In genomic region chr2:165055081-165055879, GRCh38 we compare ENCODE assay signal across 12 cellular contexts.
A peak's percentile ranks its signal among the peaks of the same experiment; 100 is the strongest.
DNase-seq lines count a peak whose midpoint lies in the region; ATAC-seq, FAIRE-seq and TF ChIP-seq lines count a peak whose summit lies in the region.
"Had no signal": no experiment of that assay in that cellular context is flagged by ENCODE, and none has a peak within 500 bp of the region (broad histone marks: within the 10 kb centered on the region; RNA-seq: fewer than 3 reads in every experiment).

No MANE protein-coding gene starts in this region.

- H3K9me3 Mint-ChIP-seq in stimulated activated naive B cell treated with anti-CD40 and anti-IgM and Interleukin-4, amounts not matched to agents 10 μg/mL and 1 μg/mL and 100 μg/mL, for 72 hours = no peaks in the 10 kb centered on the region
- H3K9me3 Mint-ChIP-seq: CD4-positive, alpha-beta T cell had no signal

- H3K27me3 Mint-ChIP-seq in stimulated activated naive B cell treated with anti-CD40 and anti-IgM and Interleukin-4, amounts not matched to agents 10 μg/mL and 1 μg/mL and 100 μg/mL, for 72 hours = no peaks in the 10 kb centered on the region
- H3K27me3 Mint-ChIP-seq: CD4-positive, alpha-beta T cell had no signal

- H3K27me3 ChIP-seq in lower lobe of right lung (ENCODE audit: low read depth) = no peaks in the 10 kb centered on the region
- H3K27me3 ChIP-seq: suprapubic skin had no signal

- DNase-seq in D721Med (ENCODE audit: insufficient read length, low spot score) (no peak), NCI-H1417 treated with DMSO at 0.1 percent for 48 hours (lab: John Stamatoyannopoulos, UW) (peak; percentile 10), astrocyte of the spinal cord (ENCODE audit: low read depth, low spot score) (peak; percentile 15), lower lobe of right lung (no peak), NCI-H2081 treated with DMSO at 0.1 percent for 48 hours (lab: John Stamatoyannopoulos, UW) (no peak)
- DNase-seq in stimulated activated naive B cell treated with anti-CD40 and anti-IgM and Interleukin-4, amounts not matched to agents 10 μg/mL and 1 μg/mL and 100 μg/mL, for 72 hours = no peak
- DNase-seq in activated CD4-positive, alpha-beta T cell treated with anti-CD3 and anti-CD28 coated beads, Interleukin-2, amount 50 U/mL, for 4 hours = no peak
- DNase-seq: CD4-positive, alpha-beta T cell had no signal

- peak; percentile 52 to 54 for ATAC-seq in lower lobe of right lung
- no peak for ATAC-seq in stimulated activated naive B cell treated with anti-CD40 and anti-IgM and Interleukin-4, amounts not matched to agents 10 μg/mL and 1 μg/mL and 100 μg/mL, for 72 hours (replicated peaks)
- no peak for ATAC-seq in HG03280 (IDR thresholded peaks at IDR 0.05; ENCODE audit: unreplicated experiment)

- H3K36me3 Mint-ChIP-seq in stimulated activated naive B cell treated with anti-CD40 and anti-IgM and Interleukin-4, amounts not matched to agents 10 μg/mL and 1 μg/mL and 100 μg/mL, for 72 hours = no peaks in the 10 kb centered on the region

- no peak overlapping the region for H3K27ac Mint-ChIP-seq in stimulated activated naive B cell treated with anti-CD40 and anti-IgM and Interleukin-4, amounts not matched to agents 10 μg/mL and 1 μg/mL and 100 μg/mL, for 72 hours
- H3K27ac Mint-ChIP-seq: CD4-positive, alpha-beta T cell had no signal

- in situ Hi-C loops in astrocyte of the spinal cord (cut with HindIII; ENCODE audit: low sequenced_read_pairs) = no loop called here

- H3K27ac ChIP-seq in lower lobe of right lung = no peak overlapping the region
- H3K27ac ChIP-seq: epithelial cell of prostate, suprapubic skin had no signal

- H3K4me3 ChIP-seq in astrocyte of the spinal cord (ENCODE audit: low read depth, low read length) = no peak overlapping the region
- no peak overlapping the region for H3K4me3 ChIP-seq in lower lobe of right lung
- H3K4me3 ChIP-seq: suprapubic skin had no signal

- H3K9me3 ChIP-seq in lower lobe of right lung = no peaks in the 10 kb centered on the region
- H3K9me3 ChIP-seq: suprapubic skin had no signal

- peak; percentile 83 for FAIRE-seq in D721Med (lab: Jason Lieb, UNC)
- FAIRE-seq: H54 had no signal

- intact Hi-C loops in lower lobe of right lung (cut with DNase I) = no loop called here

- H3K4me1 Mint-ChIP-seq in stimulated activated naive B cell treated with anti-CD40 and anti-IgM and Interleukin-4, amounts not matched to agents 10 μg/mL and 1 μg/mL and 100 μg/mL, for 72 hours = no peaks in the 10 kb centered on the region

- H3K4me1 ChIP-seq in lower lobe of right lung = no peaks in the 10 kb centered on the region
- H3K4me1 ChIP-seq: suprapubic skin had no signal

- TF ChIP-seq CTCF in D721Med (IDR thresholded peaks at IDR 0.05; ENCODE audit: insufficient read depth, missing control alignments) = no peak
- no peak for TF ChIP-seq CTCF in astrocyte of the spinal cord (IDR thresholded peaks at IDR 0.05; ENCODE audit: low read depth, low read length)
- no peak for TF ChIP-seq CTCF in lower lobe of right lung (IDR thresholded peaks at IDR 0.05)

- H3K36me3 ChIP-seq in lower lobe of right lung = no peaks in the 10 kb centered on the region
- H3K36me3 ChIP-seq: suprapubic skin had no signal

- no peak overlapping the region for H3K4me3 Mint-ChIP-seq in stimulated activated naive B cell treated with anti-CD40 and anti-IgM and Interleukin-4, amounts not matched to agents 10 μg/mL and 1 μg/mL and 100 μg/mL, for 72 hours
- H3K4me3 Mint-ChIP-seq: CD4-positive, alpha-beta T cell had no signal

Comparison
In these comparisons a context has a peak if more than half of its experiments do, and no peak if none do; other contexts are left out.
1. DNase-seq: peak in NCI-H1417 treated with DMSO at 0.1 percent for 48 hours (single experiment) and astrocyte of the spinal cord (single experiment); none in D721Med (single experiment), lower lobe of right lung (single experiment), stimulated activated naive B cell treated with anti-CD40 and anti-IgM and Interleukin-4, amounts not matched to agents 10 μg/mL and 1 μg/mL and 100 μg/mL, for 72 hours (single experiment), NCI-H2081 treated with DMSO at 0.1 percent for 48 hours (single experiment) and activated CD4-positive, alpha-beta T cell treated with anti-CD3 and anti-CD28 coated beads, Interleukin-2, amount 50 U/mL, for 4 hours (0 of 2).
2. ATAC-seq: peak in lower lobe of right lung (2 of 2); none in stimulated activated naive B cell treated with anti-CD40 and anti-IgM and Interleukin-4, amounts not matched to agents 10 μg/mL and 1 μg/mL and 100 μg/mL, for 72 hours (0 of 2) and HG03280 (single experiment).